1 cellular context compared by ENCODE assay signal in the genomic region with DNA sequence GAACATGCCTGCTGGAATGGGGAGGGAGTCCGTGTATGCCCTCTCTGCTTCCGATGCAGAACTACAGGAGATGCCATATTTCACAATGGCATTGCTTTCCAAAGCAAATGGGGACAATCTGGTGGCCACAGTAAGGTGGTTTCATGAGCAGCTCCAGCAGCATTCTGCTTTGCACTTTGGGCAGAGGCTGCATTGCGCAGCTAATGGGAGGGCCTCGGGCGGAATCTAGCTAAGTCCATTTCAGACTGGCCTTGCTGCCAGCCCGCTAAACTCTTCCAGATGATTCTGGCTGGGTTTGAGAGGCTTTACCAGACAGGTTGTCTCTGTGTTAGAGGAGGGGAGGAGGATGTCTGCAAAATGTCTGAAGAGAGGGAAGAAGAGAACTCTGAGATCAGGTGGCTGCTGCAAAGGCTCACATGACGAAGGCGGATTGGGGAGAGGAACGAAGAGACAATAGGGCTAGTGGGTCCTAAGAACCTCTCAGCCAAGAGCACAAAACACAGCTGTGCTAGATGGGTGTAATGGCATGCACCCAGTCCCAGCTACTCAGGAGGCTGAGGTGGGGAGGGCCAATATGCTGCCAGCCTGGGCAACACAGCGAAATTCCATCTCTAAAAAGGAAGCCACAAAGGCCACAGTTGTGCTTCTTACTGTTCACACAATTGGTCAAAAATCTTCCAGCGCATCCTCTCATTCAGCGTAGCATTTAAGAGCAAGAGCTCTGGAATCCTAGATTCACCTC.
TF ChIP-seq lines count a peak whose summit lies in the region.

No MANE protein-coding gene starts in this region.

TF ChIP-seq in H1, 55 proteins besides CTCF, POLR2A, EP300 and RAD21:
- TF ChIP-seq KDM5A (IDR thresholded peaks at IDR 0.05; ENCODE audit: low read length) (no peak), CHD1 (IDR thresholded peaks at IDR 0.05; ENCODE audit: low read depth, low read length) (no peak), CEBPB (IDR thresholded peaks at IDR 0.05; ENCODE audit: low read depth, low read length) (no peak), ATF3 (IDR thresholded peaks at IDR 0.05; ENCODE audit: insufficient read depth, low read depth, low read length) (no peak), ZNF274 (IDR thresholded peaks at IDR 0.05; ENCODE audit: borderline replicate concordance, extremely low read depth, low read length) (no peak), SP2 (IDR thresholded peaks at IDR 0.05; ENCODE audit: low read length) (no peak), CREB1 (IDR thresholded peaks at IDR 0.05) (no peak), SP4 (IDR thresholded peaks at IDR 0.05; ENCODE audit: low read length) (no peak), SIX5 (IDR thresholded peaks at IDR 0.05; ENCODE audit: low read depth, low read length) (no peak), BACH1 (IDR thresholded peaks at IDR 0.05; ENCODE audit: low read length) (no peak), SIRT6 (IDR thresholded peaks at IDR 0.05; ENCODE audit: low read length) (no peak), NRF1 (IDR thresholded peaks at IDR 0.05; ENCODE audit: low read depth, low read length) (no peak), HDAC6 (IDR thresholded peaks at IDR 0.05; ENCODE audit: low read depth, low read length) (no peak), KDM1A (IDR thresholded peaks at IDR 0.05; ENCODE audit: borderline replicate concordance, low read length) (no peak)
- TF ChIP-seq, protein P1, sequence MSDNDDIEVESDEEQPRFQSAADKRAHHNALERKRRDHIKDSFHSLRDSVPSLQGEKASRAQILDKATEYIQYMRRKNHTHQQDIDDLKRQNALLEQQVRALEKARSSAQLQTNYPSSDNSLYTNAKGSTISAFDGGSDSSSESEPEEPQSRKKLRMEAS (IDR thresholded peaks at IDR 0.05) = no peak
- TF ChIP-seq, protein P2, sequence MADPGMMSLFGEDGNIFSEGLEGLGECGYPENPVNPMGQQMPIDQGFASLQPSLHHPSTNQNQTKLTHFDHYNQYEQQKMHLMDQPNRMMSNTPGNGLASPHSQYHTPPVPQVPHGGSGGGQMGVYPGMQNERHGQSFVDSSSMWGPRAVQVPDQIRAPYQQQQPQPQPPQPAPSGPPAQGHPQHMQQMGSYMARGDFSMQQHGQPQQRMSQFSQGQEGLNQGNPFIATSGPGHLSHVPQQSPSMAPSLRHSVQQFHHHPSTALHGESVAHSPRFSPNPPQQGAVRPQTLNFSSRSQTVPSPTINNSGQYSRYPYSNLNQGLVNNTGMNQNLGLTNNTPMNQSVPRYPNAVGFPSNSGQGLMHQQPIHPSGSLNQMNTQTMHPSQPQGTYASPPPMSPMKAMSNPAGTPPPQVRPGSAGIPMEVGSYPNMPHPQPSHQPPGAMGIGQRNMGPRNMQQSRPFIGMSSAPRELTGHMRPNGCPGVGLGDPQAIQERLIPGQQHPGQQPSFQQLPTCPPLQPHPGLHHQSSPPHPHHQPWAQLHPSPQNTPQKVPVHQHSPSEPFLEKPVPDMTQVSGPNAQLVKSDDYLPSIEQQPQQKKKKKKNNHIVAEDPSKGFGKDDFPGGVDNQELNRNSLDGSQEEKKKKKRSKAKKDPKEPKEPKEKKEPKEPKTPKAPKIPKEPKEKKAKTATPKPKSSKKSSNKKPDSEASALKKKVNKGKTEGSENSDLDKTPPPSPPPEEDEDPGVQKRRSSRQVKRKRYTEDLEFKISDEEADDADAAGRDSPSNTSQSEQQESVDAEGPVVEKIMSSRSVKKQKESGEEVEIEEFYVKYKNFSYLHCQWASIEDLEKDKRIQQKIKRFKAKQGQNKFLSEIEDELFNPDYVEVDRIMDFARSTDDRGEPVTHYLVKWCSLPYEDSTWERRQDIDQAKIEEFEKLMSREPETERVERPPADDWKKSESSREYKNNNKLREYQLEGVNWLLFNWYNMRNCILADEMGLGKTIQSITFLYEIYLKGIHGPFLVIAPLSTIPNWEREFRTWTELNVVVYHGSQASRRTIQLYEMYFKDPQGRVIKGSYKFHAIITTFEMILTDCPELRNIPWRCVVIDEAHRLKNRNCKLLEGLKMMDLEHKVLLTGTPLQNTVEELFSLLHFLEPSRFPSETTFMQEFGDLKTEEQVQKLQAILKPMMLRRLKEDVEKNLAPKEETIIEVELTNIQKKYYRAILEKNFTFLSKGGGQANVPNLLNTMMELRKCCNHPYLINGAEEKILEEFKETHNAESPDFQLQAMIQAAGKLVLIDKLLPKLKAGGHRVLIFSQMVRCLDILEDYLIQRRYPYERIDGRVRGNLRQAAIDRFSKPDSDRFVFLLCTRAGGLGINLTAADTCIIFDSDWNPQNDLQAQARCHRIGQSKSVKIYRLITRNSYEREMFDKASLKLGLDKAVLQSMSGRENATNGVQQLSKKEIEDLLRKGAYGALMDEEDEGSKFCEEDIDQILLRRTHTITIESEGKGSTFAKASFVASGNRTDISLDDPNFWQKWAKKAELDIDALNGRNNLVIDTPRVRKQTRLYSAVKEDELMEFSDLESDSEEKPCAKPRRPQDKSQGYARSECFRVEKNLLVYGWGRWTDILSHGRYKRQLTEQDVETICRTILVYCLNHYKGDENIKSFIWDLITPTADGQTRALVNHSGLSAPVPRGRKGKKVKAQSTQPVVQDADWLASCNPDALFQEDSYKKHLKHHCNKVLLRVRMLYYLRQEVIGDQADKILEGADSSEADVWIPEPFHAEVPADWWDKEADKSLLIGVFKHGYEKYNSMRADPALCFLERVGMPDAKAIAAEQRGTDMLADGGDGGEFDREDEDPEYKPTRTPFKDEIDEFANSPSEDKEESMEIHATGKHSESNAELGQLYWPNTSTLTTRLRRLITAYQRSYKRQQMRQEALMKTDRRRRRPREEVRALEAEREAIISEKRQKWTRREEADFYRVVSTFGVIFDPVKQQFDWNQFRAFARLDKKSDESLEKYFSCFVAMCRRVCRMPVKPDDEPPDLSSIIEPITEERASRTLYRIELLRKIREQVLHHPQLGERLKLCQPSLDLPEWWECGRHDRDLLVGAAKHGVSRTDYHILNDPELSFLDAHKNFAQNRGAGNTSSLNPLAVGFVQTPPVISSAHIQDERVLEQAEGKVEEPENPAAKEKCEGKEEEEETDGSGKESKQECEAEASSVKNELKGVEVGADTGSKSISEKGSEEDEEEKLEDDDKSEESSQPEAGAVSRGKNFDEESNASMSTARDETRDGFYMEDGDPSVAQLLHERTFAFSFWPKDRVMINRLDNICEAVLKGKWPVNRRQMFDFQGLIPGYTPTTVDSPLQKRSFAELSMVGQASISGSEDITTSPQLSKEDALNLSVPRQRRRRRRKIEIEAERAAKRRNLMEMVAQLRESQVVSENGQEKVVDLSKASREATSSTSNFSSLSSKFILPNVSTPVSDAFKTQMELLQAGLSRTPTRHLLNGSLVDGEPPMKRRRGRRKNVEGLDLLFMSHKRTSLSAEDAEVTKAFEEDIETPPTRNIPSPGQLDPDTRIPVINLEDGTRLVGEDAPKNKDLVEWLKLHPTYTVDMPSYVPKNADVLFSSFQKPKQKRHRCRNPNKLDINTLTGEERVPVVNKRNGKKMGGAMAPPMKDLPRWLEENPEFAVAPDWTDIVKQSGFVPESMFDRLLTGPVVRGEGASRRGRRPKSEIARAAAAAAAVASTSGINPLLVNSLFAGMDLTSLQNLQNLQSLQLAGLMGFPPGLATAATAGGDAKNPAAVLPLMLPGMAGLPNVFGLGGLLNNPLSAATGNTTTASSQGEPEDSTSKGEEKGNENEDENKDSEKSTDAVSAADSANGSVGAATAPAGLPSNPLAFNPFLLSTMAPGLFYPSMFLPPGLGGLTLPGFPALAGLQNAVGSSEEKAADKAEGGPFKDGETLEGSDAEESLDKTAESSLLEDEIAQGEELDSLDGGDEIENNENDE (IDR thresholded peaks at IDR 0.05; ENCODE audit: insufficient replicate concordance, low read length) = no peak
